ENCODE assay signal across 2 cellular contexts in genomic region chr11:85236211-85236610, GRCh38.
TF ChIP-seq lines count a peak whose summit lies in the region.

No MANE protein-coding gene starts in this region.

TF ChIP-seq in GM23338, 12 proteins besides CTCF, POLR2A, EP300 and RAD21:
- TF ChIP-seq EZH2phosphoT487 (IDR thresholded peaks at IDR 0.05; ENCODE audit: unreplicated experiment), result no peak
- TF ChIP-seq CREB1 (CRISPR knock-in tag; IDR thresholded peaks at IDR 0.05; ENCODE audit: low read depth), result no peak
- TF ChIP-seq NANOG (IDR thresholded peaks at IDR 0.05; ENCODE audit: borderline replicate concordance), result no peak
- TF ChIP-seq ETS1 (IDR thresholded peaks at IDR 0.05), result no peak
- no peak for TF ChIP-seq REST (IDR thresholded peaks at IDR 0.05; ENCODE audit: unreplicated experiment)
- TF ChIP-seq ZNF331 (CRISPR knock-in tag; IDR thresholded peaks at IDR 0.05; ENCODE audit: low read depth), result no peak
- TF ChIP-seq POLR2AphosphoS5 (IDR thresholded peaks at IDR 0.05; ENCODE audit: low read depth), result no peak
- no peak for TF ChIP-seq ZNF462 (CRISPR knock-in tag; IDR thresholded peaks at IDR 0.05)
- no peak for TF ChIP-seq ZNF114 (CRISPR knock-in tag; IDR thresholded peaks at IDR 0.05)
- no peak for TF ChIP-seq EZH2 (IDR thresholded peaks at IDR 0.05; ENCODE audit: low read depth, unreplicated experiment)
- no peak for TF ChIP-seq JUNB (IDR thresholded peaks at IDR 0.05; ENCODE audit: unreplicated experiment)
- TF ChIP-seq STAT1 (IDR thresholded peaks at IDR 0.05; ENCODE audit: unreplicated experiment), result no peak

TF ChIP-seq in H1, 55 proteins besides CTCF, POLR2A, EP300 and RAD21:
- TF ChIP-seq SP1 (IDR thresholded peaks at IDR 0.05; ENCODE audit: low read depth, low read length), result no peak
- no peak for TF ChIP-seq SRF (IDR thresholded peaks at IDR 0.05; ENCODE audit: low read depth, low read length)
- TF ChIP-seq CTBP2 (IDR thresholded peaks at IDR 0.05; ENCODE audit: borderline replicate concordance, insufficient read depth, insufficient read length, low read length), result no peak
